8 cellular contexts compared by ENCODE assay signal in genomic region chr1:121019715-121020349, GRCh38.
A peak's percentile ranks its signal among the peaks of the same experiment; 100 is the strongest.
DNase-seq lines count a peak whose midpoint lies in the region; ATAC-seq and TF ChIP-seq lines count a peak whose summit lies in the region.
"Not testable (repeated sequence)": the region's sequence is repeated elsewhere in the genome, so short reads cannot be mapped to it uniquely, and the experiment has no call there.

No MANE protein-coding gene starts in this region.

- not testable (repeated sequence) for H3K27me3 Mint-ChIP-seq in CD4-positive, alpha-beta T cell

- H3F3A ChIP-seq in smooth muscle cell (ENCODE audit: low read depth), result not testable (repeated sequence)

- not testable (repeated sequence) for H3K27me3 ChIP-seq in CD4-positive, alpha-beta T cell (ENCODE audit: control insufficient read depth, insufficient read depth, low read length); heart right ventricle; lower lobe of right lung (ENCODE audit: low read depth); smooth muscle cell (ENCODE audit: low read depth)

- not testable (repeated sequence) for H3K36me3 ChIP-seq in heart right ventricle; lower lobe of right lung; smooth muscle cell (ENCODE audit: low read depth)

- not testable (repeated sequence) for H3K4me3 Mint-ChIP-seq in CD4-positive, alpha-beta T cell

- peak overlapping the region; percentile 67 for H3K4me2 ChIP-seq in smooth muscle cell

- CTCF ChIA-PET in CD4-positive, alpha-beta T cell (lab: Charles Lee), result not testable (repeated sequence)

- intact Hi-C loops in CD4-positive, alpha-beta T cell (cut with DNase I, micrococcal nuclease); heart right ventricle (cut with DNase I); lower lobe of right lung (cut with DNase I): not testable (repeated sequence)

- not testable (repeated sequence) for H3K27ac Mint-ChIP-seq in CD4-positive, alpha-beta T cell

- not testable (repeated sequence) for H3K9me3 ChIP-seq in CD4-positive, alpha-beta T cell (ENCODE audit: control insufficient read depth, low read length); heart right ventricle; lower lobe of right lung; smooth muscle cell (replicated peaks; ENCODE audit: low read depth)

- H3K27ac ChIP-seq in CD4-positive, alpha-beta T cell (ENCODE audit: low read depth, low read length); heart right ventricle; lower lobe of right lung; smooth muscle cell (ENCODE audit: low read depth): not testable (repeated sequence)

- not testable (repeated sequence) for TF ChIP-seq CTCF in CD4-positive, alpha-beta T cell (IDR thresholded peaks at IDR 0.05); lower lobe of right lung (IDR thresholded peaks at IDR 0.05)
- peak in 5 of 9 donors; percentile 6 to 33 (median 13) for TF ChIP-seq CTCF in heart right ventricle (IDR thresholded peaks at IDR 0.05)
- TF ChIP-seq CTCF in smooth muscle cell (IDR thresholded peaks at IDR 0.05; ENCODE audit: borderline replicate concordance, insufficient read depth, poor library complexity, severe bottlenecking), result peak; percentile 20

- not testable (repeated sequence) for H3K36me3 Mint-ChIP-seq in CD4-positive, alpha-beta T cell (ENCODE audit: low read depth)

- not testable (repeated sequence) for H3K4me1 ChIP-seq in heart right ventricle; lower lobe of right lung; smooth muscle cell (ENCODE audit: low read depth)

- not testable (repeated sequence) for H3K4me1 Mint-ChIP-seq in CD4-positive, alpha-beta T cell (ENCODE audit: low read depth)

- POLR2A ChIA-PET in CD4-positive, alpha-beta T cell (lab: Charles Lee), result not testable (repeated sequence)

- ATAC-seq in CD4-positive, alpha-beta T cell (ENCODE audit: poor library complexity), result peak; percentile 46
- ATAC-seq in GM21825 (IDR thresholded peaks at IDR 0.05; ENCODE audit: unreplicated experiment), result peak; percentile 72
- ATAC-seq in HG03442 (IDR thresholded peaks at IDR 0.05; ENCODE audit: unreplicated experiment), result peak; percentile 60
- peak; percentile 95 for ATAC-seq in SK-N-SH treated with all-trans-retinoic acid at 6 μM for 48 hours
- peak; percentile 68 to 92 (median 88) for ATAC-seq in heart right ventricle
- ATAC-seq in lower lobe of right lung, result peak; percentile 93 to 97

- not testable (repeated sequence) for DNase-seq in CD4-positive, alpha-beta T cell; heart right ventricle; lower lobe of right lung; smooth muscle cell (lab: John Stamatoyannopoulos, UW; ENCODE audit: unreplicated experiment)
- DNase-seq in ecto neural progenitor cell (ENCODE audit: low spot score), result peak; percentile 21

- 21% methylated on average over 7 of the region's 17 CpGs for WGBS in heart right ventricle, 2 donors
- WGBS in smooth muscle cell (ENCODE audit: low lambda C conversion rate), result 14% methylated on average over 6 of the region's 17 CpGs

- not testable (repeated sequence) for H3K4me3 ChIP-seq in heart right ventricle, lower lobe of right lung, smooth muscle cell

- not testable (repeated sequence) for H4K20me1 ChIP-seq in smooth muscle cell (ENCODE audit: low read depth)

- not testable (repeated sequence) for H3K9ac ChIP-seq in smooth muscle cell (ENCODE audit: low read depth)

- not testable (repeated sequence) for H3K9me3 Mint-ChIP-seq in CD4-positive, alpha-beta T cell

- H2AFZ ChIP-seq in smooth muscle cell (ENCODE audit: low read depth), result not testable (repeated sequence)

- not testable (repeated sequence) for H3K79me2 ChIP-seq in smooth muscle cell (ENCODE audit: low read depth)
